ENCODE assay signal across 14 cellular contexts in the genomic region with DNA sequence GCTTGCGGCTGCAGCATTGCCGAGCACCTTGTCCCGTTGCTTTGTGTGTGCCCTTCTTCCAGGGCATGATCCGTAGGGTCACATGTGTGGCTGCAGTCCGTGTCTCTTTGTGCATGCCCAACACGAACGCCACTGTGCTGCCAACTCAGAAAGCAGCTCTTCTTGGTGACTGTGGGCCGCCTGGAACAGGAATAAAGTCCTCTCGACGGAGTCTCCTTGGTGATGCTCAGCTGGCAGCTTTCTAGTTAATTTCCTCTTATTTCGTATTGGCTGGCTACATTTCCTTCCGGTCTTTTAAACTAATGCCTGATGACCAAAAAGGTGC. TPM values are rescaled to one million over a fixed set of nuclear protein-coding genes. Genes with fewer than 3 reads are reported as not detected.
DNase-seq lines count a peak whose midpoint lies in the region; ATAC-seq and TF ChIP-seq lines count a peak whose summit lies in the region.
"Had no signal": no experiment of that assay in that cellular context is flagged by ENCODE, and none has a peak within 500 bp of the region (broad histone marks: within the 10 kb centered on the region; RNA-seq: fewer than 3 reads in every experiment).

No MANE protein-coding gene starts in this region.

- TF ChIP-seq CTCF in CD4-positive, alpha-beta T cell (IDR thresholded peaks at IDR 0.05): no peak
- TF ChIP-seq CTCF in WERI-Rb-1 (IDR thresholded peaks at IDR 0.05; ENCODE audit: low read depth, low read length) (no peak), nephron progenitor cell (IDR thresholded peaks at IDR 0.05) (no peak), hepatocyte (IDR thresholded peaks at IDR 0.05; ENCODE audit: poor library complexity) (no peak)

- peak in 1 of 10 experiments; percentile 26 for DNase-seq in CD4-positive, alpha-beta T cell
- DNase-seq in WERI-Rb-1 (peak; percentile 6), hippocampal formation (lab: John Stamatoyannopoulos, UW) (peak; percentile 51 to 60), pons (ENCODE audit: low spot score) (peak; percentile 24), nephron progenitor cell (no peak), hepatocyte (ENCODE audit: low spot score) (no peak), NOMO-1 (lab: John Stamatoyannopoulos, UW; ENCODE audit: unreplicated experiment in 2 of 2) (no peak)
- DNase-seq: ACHN; HFFc6; NCI-H146; NCI-H226; NCI-H69; NK-92 treated with Interleukin-12 subunit alpha and Interleukin-12 subunit beta, amount 100 ng/mL, for 24 hours had no signal

- H3K36me3 Mint-ChIP-seq in CD4-positive, alpha-beta T cell (ENCODE audit: low read depth): peaks cover 91% of the 10 kb centered on the region
- H3K36me3 Mint-ChIP-seq in nephron progenitor cell (ENCODE audit: low read depth): peaks cover 73% of the 10 kb centered on the region

- intact Hi-C loops in CD4-positive, alpha-beta T cell (cut with DNase I, micrococcal nuclease): loop anchor here (5.0 to 10.0 kb wide), 3 partner anchors 164 to 234 kb away; partner anchors contain the start of genes CEP72 (in 2 of the 2), CCDC127 (in 1 of the 2) and SDHA (in 1 of the 2)

- peaks cover 5% of the 10 kb centered on the region for H4K20me1 ChIP-seq in hepatocyte (ENCODE audit: insufficient read depth, poor library complexity, severe bottlenecking)

- peaks cover 8% of the 10 kb centered on the region for H3K9me3 Mint-ChIP-seq in CD4-positive, alpha-beta T cell
- peaks cover 31% of the 10 kb centered on the region for H3K9me3 Mint-ChIP-seq in nephron progenitor cell

- WGBS in hepatocyte (ENCODE audit: low lambda C conversion rate, missing lambda C conversion rate): 97% methylated on average over 12 of the region's 12 CpGs

- no peaks in the 10 kb centered on the region for H3K9me2 ChIP-seq in hepatocyte (replicated peaks; ENCODE audit: insufficient read depth)

- ATAC-seq in CD4-positive, alpha-beta T cell (ENCODE audit: poor library complexity): no peak

- H3K4me1 Mint-ChIP-seq in CD4-positive, alpha-beta T cell (ENCODE audit: low read depth): peaks cover 57% of the 10 kb centered on the region
- H3K4me1 Mint-ChIP-seq in nephron progenitor cell: peaks cover 17% of the 10 kb centered on the region

- H3K27me3 ChIP-seq in CD4-positive, alpha-beta T cell (ENCODE audit: control insufficient read depth, insufficient read depth, low read length): no peaks in the 10 kb centered on the region
- H3K27me3 ChIP-seq in WERI-Rb-1 (ENCODE audit: insufficient read depth, low read depth, severe bottlenecking) (no peaks in the 10 kb centered on the region), hepatocyte (no peaks in the 10 kb centered on the region)

- peak overlapping the region; percentile 55 for H3K27ac Mint-ChIP-seq in CD4-positive, alpha-beta T cell
- H3K27ac Mint-ChIP-seq in nephron progenitor cell: no peak overlapping the region
- H3K27ac Mint-ChIP-seq: B cell, HFFc6 had no signal

- no peak overlapping the region for H3K4me2 ChIP-seq in hepatocyte

- CTCF ChIA-PET in CD4-positive, alpha-beta T cell (lab: Charles Lee): no interaction called here

- H3K36me3 ChIP-seq in WERI-Rb-1: peaks cover 68% of the 10 kb centered on the region
- H3K36me3 ChIP-seq in hepatocyte (replicated peaks; ENCODE audit: insufficient read depth, low read depth): peaks cover 3% of the 10 kb centered on the region

- no peak overlapping the region for H3K4me3 ChIP-seq in WERI-Rb-1 (ENCODE audit: low read depth, low read length)
- H3K4me3 ChIP-seq in hepatocyte: no peak overlapping the region

- peaks cover 18% of the 10 kb centered on the region for H3K9me3 ChIP-seq in CD4-positive, alpha-beta T cell (ENCODE audit: control insufficient read depth, low read length)
- H3K9me3 ChIP-seq in WERI-Rb-1 (ENCODE audit: severe bottlenecking) (peaks cover 5% of the 10 kb centered on the region), hepatocyte (ENCODE audit: low read depth) (peaks cover 13% of the 10 kb centered on the region)

- H3K27ac ChIP-seq in CD4-positive, alpha-beta T cell (ENCODE audit: low read depth, low read length): no peak overlapping the region
- no peak overlapping the region for H3K27ac ChIP-seq in WERI-Rb-1
- H3K27ac ChIP-seq in hepatocyte: no peak overlapping the region

- H2AFZ ChIP-seq in hepatocyte: no peak overlapping the region

- no peaks in the 10 kb centered on the region for H3K27me3 Mint-ChIP-seq in CD4-positive, alpha-beta T cell
- H3K27me3 Mint-ChIP-seq in nephron progenitor cell (ENCODE audit: low read depth, poor library complexity): no peaks in the 10 kb centered on the region
- H3K27me3 Mint-ChIP-seq: B cell had no signal

- H3K4me3 Mint-ChIP-seq in CD4-positive, alpha-beta T cell: peak overlapping the region; percentile 58
- no peak overlapping the region for H3K4me3 Mint-ChIP-seq in nephron progenitor cell
- H3K4me3 Mint-ChIP-seq: B cell, HFFc6 had no signal

- H3K79me2 ChIP-seq in hepatocyte: peaks cover 58% of the 10 kb centered on the region

- no peaks in the 10 kb centered on the region for H3K4me1 ChIP-seq in hepatocyte (ENCODE audit: insufficient read depth)

- POLR2A ChIA-PET in CD4-positive, alpha-beta T cell (lab: Charles Lee): no interaction called here

RNA-seq across cellular contexts. Expression of gene EXOC3, which starts 5.8 kb away (rescaled TPM):
- 10 to 100 TPM; 82.4 to 84.1 TPM for total RNA-seq in CD4-positive, alpha-beta T cell
- total RNA-seq in hepatocyte: 30.9 and 38.3 TPM in 2 replicates
- 36.1 and 45.3 TPM in 2 replicates for polyA plus RNA-seq in hepatocyte

Comparison
In these comparisons a context has a peak if more than half of its experiments do, and no peak if none do; other contexts are left out.
1. DNase-seq: peak in WERI-Rb-1 (single experiment), hippocampal formation (2 of 2) and pons (single experiment); none in nephron progenitor cell (single experiment), hepatocyte (single experiment) and NOMO-1 (0 of 2).